8 cellular contexts compared by ENCODE assay signal in the genomic region with DNA sequence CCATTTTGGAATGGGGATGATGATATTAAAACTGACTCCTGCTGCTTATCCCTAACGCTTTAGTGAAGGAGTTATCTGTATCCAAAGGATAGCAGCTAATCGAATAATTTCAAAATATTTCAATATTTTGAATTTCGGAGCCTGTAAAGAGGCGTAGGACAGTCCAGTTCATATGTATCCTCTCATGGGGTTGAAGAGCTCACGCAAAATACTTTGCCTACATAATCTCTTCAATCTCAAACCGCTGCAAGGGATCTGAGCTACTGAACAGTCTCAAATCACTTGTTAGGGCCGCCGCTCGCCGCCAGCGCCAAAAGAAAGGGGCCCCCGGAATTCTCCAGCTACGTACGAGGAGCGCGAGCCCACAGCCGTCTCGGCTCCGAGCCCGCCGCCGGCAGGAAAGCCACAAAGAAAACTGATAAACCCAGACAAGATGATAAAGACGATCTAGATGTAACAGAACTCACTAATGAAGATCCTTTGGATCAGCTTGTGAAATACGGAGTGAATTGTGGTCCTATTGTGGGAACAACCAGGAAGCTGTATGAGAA. TPM values are rescaled to one million over a fixed set of nuclear protein-coding genes. Genes with fewer than 3 reads are reported as not detected.
DNase-seq lines count a peak whose midpoint lies in the region; ATAC-seq and TF ChIP-seq lines count a peak whose summit lies in the region.

No MANE protein-coding gene starts in this region.

- POLR2A ChIA-PET in CD8-positive, alpha-beta T cell (lab: Charles Lee): interaction anchor here (0.8 to 2.1 kb wide), 12 partner anchors 12 to 981 kb away, joined by 3 to 20 read pairs (median 5); partner anchors contain the start of genes GLG1, KARS1, MLKL and PSMD7
- POLR2A ChIA-PET in activated B cell treated with CpG ODN at 0.5 μM for 24 hours (lab: Charles Lee): interaction anchor here (0.5 to 3.2 kb wide), 18 partner anchors 11 to 928 kb away, joined by 3 to 45 read pairs (median 4); partner anchors contain the start of genes CFDP1, GLG1, MLKL and PSMD7

- H3K36me3 Mint-ChIP-seq in CD8-positive, alpha-beta T cell: peaks cover 35% of the 10 kb centered on the region
- H3K36me3 Mint-ChIP-seq in activated B cell treated with CpG ODN at 0.5 μM for 24 hours (ENCODE audit: low read depth) (peaks cover 37% of the 10 kb centered on the region), endothelial cell (ENCODE audit: low read depth, unreplicated experiment) (peaks cover 17% of the 10 kb centered on the region)

- H3K27me3 Mint-ChIP-seq in CD8-positive, alpha-beta T cell (ENCODE audit: low read depth): no peaks in the 10 kb centered on the region
- H3K27me3 Mint-ChIP-seq in activated B cell treated with CpG ODN at 0.5 μM for 24 hours: no peaks in the 10 kb centered on the region
- peaks cover 2% of the 10 kb centered on the region for H3K27me3 Mint-ChIP-seq in endothelial cell (ENCODE audit: unreplicated experiment)

- no peaks in the 10 kb centered on the region for H3K9me3 Mint-ChIP-seq in CD8-positive, alpha-beta T cell
- H3K9me3 Mint-ChIP-seq in activated B cell treated with CpG ODN at 0.5 μM for 24 hours (no peaks in the 10 kb centered on the region), endothelial cell (ENCODE audit: unreplicated experiment) (no peaks in the 10 kb centered on the region)

- intact Hi-C loops in CD8-positive, alpha-beta T cell (cut with DNase I, micrococcal nuclease): loop anchor here (1.0 to 10.0 kb wide), 11 partner anchors 33 to 2002 kb away; partner anchors contain the start of genes GLG1 (in 2 of the 2), ADAT1 (in 1 of the 2), GABARAPL2 (in 1 of the 2) and KARS1 (in 1 of the 2)
- intact Hi-C loops in activated B cell treated with CpG ODN at 0.5 μM for 24 hours (cut with micrococcal nuclease): loop anchor here (1.0 to 5.0 kb wide), 7 partner anchors 16 to 2000 kb away; partner anchors contain the start of genes GLG1, TMEM170A, TMEM231 and WDR59

- ATAC-seq in CD8-positive, alpha-beta T cell: no peak
- ATAC-seq in activated B cell treated with CpG ODN at 0.5 μM for 24 hours (ENCODE audit: low read depth) (no peak), HG03139 (IDR thresholded peaks at IDR 0.05; ENCODE audit: unreplicated experiment) (no peak), HG02870 (IDR thresholded peaks at IDR 0.05; ENCODE audit: unreplicated experiment) (no peak)

- H3K27me3 ChIP-seq in CD8-positive, alpha-beta T cell (ENCODE audit: insufficient read depth, low read length): no peaks in the 10 kb centered on the region
- H3K27me3 ChIP-seq in HUES48 (ENCODE audit: control insufficient read depth, insufficient read depth, low read length) (no peaks in the 10 kb centered on the region), mucosa of rectum (ENCODE audit: control insufficient read depth in 2 of 2, insufficient read depth in 2 of 2, low read length in 2 of 2) (no peaks in the 10 kb centered on the region)

- peak overlapping the region; percentile 60 for H3K4me3 ChIP-seq in CD8-positive, alpha-beta T cell (ENCODE audit: low read depth, low read length)
- peak overlapping the region; percentile 90 for H3K4me3 ChIP-seq in HUES48 (ENCODE audit: low read depth, low read length)
- H3K4me3 ChIP-seq in mucosa of rectum (ENCODE audit: low read length in 2 of 2): peak overlapping the region; percentile 80 to 92

- H3K27ac Mint-ChIP-seq in CD8-positive, alpha-beta T cell: no peak overlapping the region
- H3K27ac Mint-ChIP-seq in activated B cell treated with CpG ODN at 0.5 μM for 24 hours (peak overlapping the region; percentile 90), endothelial cell (ENCODE audit: unreplicated experiment) (peak overlapping the region; percentile 82)

- H3K36me3 ChIP-seq in CD8-positive, alpha-beta T cell (ENCODE audit: insufficient read depth, low read length): peaks cover 12% of the 10 kb centered on the region
- H3K36me3 ChIP-seq in HUES48 (ENCODE audit: control insufficient read depth, insufficient read depth, low read length) (peaks cover 28% of the 10 kb centered on the region), mucosa of rectum (ENCODE audit: control insufficient read depth in 2 of 2, insufficient read depth in 2 of 2, low read length in 2 of 2) (peaks cover 10 to 27% of the 10 kb centered on the region in 2 donors)

- no peak for TF ChIP-seq CTCF in CD8-positive, alpha-beta T cell (IDR thresholded peaks at IDR 0.05)
- TF ChIP-seq CTCF in activated B cell treated with CpG ODN at 0.5 μM for 24 hours (IDR thresholded peaks at IDR 0.05) (no peak), endothelial cell (IDR thresholded peaks at IDR 0.05; ENCODE audit: unreplicated experiment) (no peak)

- H3K9me3 ChIP-seq in CD8-positive, alpha-beta T cell (ENCODE audit: low read length): no peaks in the 10 kb centered on the region
- H3K9me3 ChIP-seq in HUES48 (ENCODE audit: control insufficient read depth, insufficient read depth, low read length): no peaks in the 10 kb centered on the region
- H3K9me3 ChIP-seq in mucosa of rectum (ENCODE audit: control insufficient read depth in 2 of 2, low read length in 2 of 2): no peaks in the 10 kb centered on the region

- peak overlapping the region; percentile 85 for H3K9ac ChIP-seq in HUES48 (ENCODE audit: low read depth, low read length)
- peak overlapping the region; percentile 20 to 55 for H3K9ac ChIP-seq in mucosa of rectum (ENCODE audit: low read depth in 1 of 2, low read length in 2 of 2)

- peaks cover 30% of the 10 kb centered on the region for H3K4me1 ChIP-seq in CD8-positive, alpha-beta T cell (ENCODE audit: insufficient read depth, low read length)
- H3K4me1 ChIP-seq in HUES48 (ENCODE audit: control insufficient read depth, insufficient read depth, low read length) (peaks cover 8% of the 10 kb centered on the region), mucosa of rectum (ENCODE audit: control insufficient read depth in 2 of 2, insufficient read depth in 2 of 2, low read length in 2 of 2) (peaks cover 5 to 6% of the 10 kb centered on the region in 2 donors)

- peaks cover 30% of the 10 kb centered on the region for H3K4me1 Mint-ChIP-seq in CD8-positive, alpha-beta T cell (ENCODE audit: low read depth)
- peaks cover 35% of the 10 kb centered on the region for H3K4me1 Mint-ChIP-seq in activated B cell treated with CpG ODN at 0.5 μM for 24 hours
- H3K4me1 Mint-ChIP-seq in endothelial cell (ENCODE audit: unreplicated experiment): peaks cover 20% of the 10 kb centered on the region

- CTCF ChIA-PET in CD8-positive, alpha-beta T cell (lab: Charles Lee): interaction anchor here (0.9 to 1.4 kb wide), 2 partner anchors 15 to 45 kb away, joined by 4 to 5 read pairs; no protein-coding TSS in a partner anchor
- CTCF ChIA-PET in activated B cell treated with CpG ODN at 0.5 μM for 24 hours (lab: Charles Lee): interaction anchor here (0.6 to 1.6 kb wide), 6 partner anchors 17 to 195 kb away, joined by 3 to 5 read pairs (median 4); partner anchors contain the start of gene MLKL

- peak in 5 of 7 experiments; percentile 18 to 58 (median 32) for DNase-seq in CD8-positive, alpha-beta T cell
- DNase-seq in activated B cell treated with CpG ODN at 0.5 μM for 24 hours (peak; percentile 23), endothelial cell (ENCODE audit: low spot score) (peak; percentile 51), substantia nigra (lab: John Stamatoyannopoulos, UW) (peak in 30 of 49 donors; percentile 1 to 22 (median 6))

- no peak overlapping the region for H3K27ac ChIP-seq in CD8-positive, alpha-beta T cell (ENCODE audit: low read depth, low read length)
- H3K27ac ChIP-seq in HUES48 (ENCODE audit: low read depth, low read length) (peak overlapping the region; percentile 71), mucosa of rectum (ENCODE audit: low read depth in 2 of 2, low read length in 2 of 2) (no peak overlapping the region), substantia nigra (ENCODE audit: low read depth, low read length, poor library complexity, severe bottlenecking) (peak overlapping the region; percentile 33)

- H3K4me3 Mint-ChIP-seq in CD8-positive, alpha-beta T cell: peak overlapping the region; percentile 94
- H3K4me3 Mint-ChIP-seq in activated B cell treated with CpG ODN at 0.5 μM for 24 hours: peak overlapping the region; percentile 94
- peak overlapping the region; percentile 91 for H3K4me3 Mint-ChIP-seq in endothelial cell (ENCODE audit: unreplicated experiment)

RNA-seq across cellular contexts. Expression of gene RFWD3, which starts 0.6 kb away (rescaled TPM):
- total RNA-seq in CD8-positive, alpha-beta T cell: 10 to 100 TPM; 43.7 to 49.7 TPM
- total RNA-seq in activated B cell treated with CpG ODN at 0.5 μM for 24 hours: 57.9 and 63.2 TPM in 2 replicates
- total RNA-seq in endothelial cell (ENCODE audit: unreplicated experiment): 43.8 TPM

RNA-seq across cellular contexts. Expression of gene MLKL, which starts 33.4 kb away (rescaled TPM):
- 10 to 100 TPM; 12.1 to 13.2 TPM for total RNA-seq in CD8-positive, alpha-beta T cell
- total RNA-seq in activated B cell treated with CpG ODN at 0.5 μM for 24 hours (6.5 and 6.8 TPM in 2 replicates), endothelial cell (ENCODE audit: unreplicated experiment) (12.3 TPM)

Comparison
In these comparisons a context has a peak if more than half of its experiments do, and no peak if none do; other contexts are left out.
1. H3K27ac ChIP-seq: peak in HUES48 (single experiment) and substantia nigra (single experiment); none in CD8-positive, alpha-beta T cell (single experiment) and mucosa of rectum (0 of 2).
2. Peak in every context shown above with its lines, with median percentiles within 50 percentile points of each other: DNase-seq, H3K4me3 ChIP-seq and H3K4me3 Mint-ChIP-seq.